31 cellular contexts compared by ENCODE assay signal in genomic region chr14:99066378-99066777, GRCh38.
DNase-seq lines count a peak whose midpoint lies in the region; ATAC-seq and TF ChIP-seq lines count a peak whose summit lies in the region.
"Had no signal": no experiment of that assay in that cellular context is flagged by ENCODE, and none has a peak within 500 bp of the region (broad histone marks: within the 10 kb centered on the region; RNA-seq: fewer than 3 reads in every experiment).

No MANE protein-coding gene starts in this region.

- H2BK5ac ChIP-seq in neuronal stem cell (ENCODE audit: low read length): no peak overlapping the region

- DNase-seq in breast epithelium (ENCODE audit: low spot score in 2 of 2) (peak in 1 of 2 donors; percentile 45), MCF 10A (ENCODE audit: unreplicated experiment) (no peak), esophagus squamous epithelium (lab: John Stamatoyannopoulos, UW) (no peak), neuronal stem cell (ENCODE audit: low spot score) (no peak), NCI-H1436 treated with DMSO at 0.1 percent for 48 hours (lab: John Stamatoyannopoulos, UW) (no peak)
- no peak for DNase-seq in activated naive CD4-positive, alpha-beta T cell treated with anti-CD3 and anti-CD28 coated beads, Interleukin-2, amount 50 U/mL, for 72 hours (ENCODE audit: low spot score in 2 of 2)
- no peak for DNase-seq in activated CD4-positive, alpha-beta T cell treated with anti-CD3 and anti-CD28 coated beads, Interleukin-2, amount 10 ng/mL, durations not matched to agents 7 days and 5 days
- DNase-seq: activated CD4-positive, alpha-beta T cell treated with anti-CD3 and anti-CD28 coated beads for 1 hour; activated CD8-positive, alpha-beta T cell treated with anti-CD3 and anti-CD28 coated beads for 36 hours; activated naive CD4-positive, alpha-beta T cell treated with anti-CD3 and anti-CD28 coated beads, Interleukin-2, amount 10 ng/mL, durations not matched to agents 7 days and 5 days; amniotic stem cell; brain microvascular endothelial cell; DMS79 treated with DMSO at 0.1 percent for 48 hours; dorsolateral prefrontal cortex; HFFc6; hippocampal formation; left lung; mesendoderm; NCI-H1092; NCI-H1694 treated with DMSO at 0.1 percent for 48 hours; NCI-H2171 treated with DMSO at 0.1 percent for 48 hours; NCI-H510A treated with DMSO at 0.1 percent for 48 hours; nucleus accumbens; PC-3; SHP77; stimulated activated CD4-positive, alpha-beta T cell treated with anti-CD3 and anti-CD28 coated beads, Interleukin-15, amount 100 ng/mL, for 24 hours; stimulated activated CD4-positive, alpha-beta T cell treated with anti-CD3 and anti-CD28 coated beads, Interleukin-4, amount 100 ng/mL, for 4 hours; trophoblast cell had no signal

- TF ChIP-seq POLR2A in breast epithelium (IDR thresholded peaks at IDR 0.05): no peak
- TF ChIP-seq POLR2A in esophagus squamous epithelium (IDR thresholded peaks at IDR 0.05): no peak

- no peak overlapping the region for H4K8ac ChIP-seq in neuronal stem cell (ENCODE audit: low read depth, low read length)

- no peak overlapping the region for H3K9ac ChIP-seq in neuronal stem cell (ENCODE audit: low read depth, low read length, poor library complexity)

- no peak overlapping the region for H2AK5ac ChIP-seq in neuronal stem cell (ENCODE audit: low read depth, low read length)

- peak overlapping the region; percentile 75 to 82 for H3K27ac ChIP-seq in breast epithelium
- peak overlapping the region; percentile 53 to 89 (median 60) for H3K27ac ChIP-seq in esophagus squamous epithelium
- H3K27ac ChIP-seq in neuronal stem cell (replicated peaks; ENCODE audit: low read length): no peak overlapping the region
- H3K27ac ChIP-seq: brain microvascular endothelial cell, dorsolateral prefrontal cortex, left lung had no signal

- H2BK120ac ChIP-seq in neuronal stem cell (ENCODE audit: low read depth, low read length): no peak overlapping the region

- no peaks in the 10 kb centered on the region for H3K36me3 Mint-ChIP-seq in MCF 10A (ENCODE audit: insufficient read depth, unreplicated experiment)
- peaks cover 0 to 11% of the 10 kb centered on the region in 2 donors for H3K36me3 Mint-ChIP-seq in activated naive CD4-positive, alpha-beta T cell treated with anti-CD3 and anti-CD28 coated beads, Interleukin-2, amount 50 U/mL, for 72 hours
- H3K36me3 Mint-ChIP-seq in activated CD4-positive, alpha-beta T cell treated with anti-CD3 and anti-CD28 coated beads, Interleukin-2, amount 10 ng/mL, durations not matched to agents 7 days and 5 days (ENCODE audit: low read depth): no peaks in the 10 kb centered on the region
- H3K36me3 Mint-ChIP-seq: activated naive CD4-positive, alpha-beta T cell treated with anti-CD3 and anti-CD28 coated beads, Interleukin-2, amount 10 ng/mL, durations not matched to agents 7 days and 5 days had no signal

- H3K4me1 Mint-ChIP-seq in MCF 10A (ENCODE audit: insufficient read depth, unreplicated experiment): peaks cover 17% of the 10 kb centered on the region
- H3K4me1 Mint-ChIP-seq in activated CD4-positive, alpha-beta T cell treated with anti-CD3 and anti-CD28 coated beads, Interleukin-2, amount 10 ng/mL, durations not matched to agents 7 days and 5 days: no peaks in the 10 kb centered on the region
- H3K4me1 Mint-ChIP-seq: activated naive CD4-positive, alpha-beta T cell treated with anti-CD3 and anti-CD28 coated beads, Interleukin-2, amount 10 ng/mL, durations not matched to agents 7 days and 5 days; activated T-helper 17 cell treated with anti-CD3 and anti-CD28 coated beads, Interleukin-2, amount 50 U/mL, for 72 hours had no signal

- peak overlapping the region; percentile 78 for H3K18ac ChIP-seq in neuronal stem cell (ENCODE audit: low read length)

- no peak for ATAC-seq in activated naive CD4-positive, alpha-beta T cell treated with anti-CD3 and anti-CD28 coated beads, Interleukin-2, amount 50 U/mL, for 72 hours
- ATAC-seq in HG02973 (IDR thresholded peaks at IDR 0.05; ENCODE audit: unreplicated experiment): no peak
- ATAC-seq: activated CD8-positive, alpha-beta T cell treated with anti-CD3 and anti-CD28 coated beads for 36 hours; activated T-helper 17 cell treated with anti-CD3 and anti-CD28 coated beads, Interleukin-2, amount 50 U/mL, for 72 hours; left lung; PC-3 had no signal

- no peaks in the 10 kb centered on the region for H3K79me1 ChIP-seq in neuronal stem cell (ENCODE audit: low read depth, low read length)

- H2BK15ac ChIP-seq in neuronal stem cell (ENCODE audit: low read length): no peak overlapping the region

- H2AFZ ChIP-seq in neuronal stem cell (ENCODE audit: low read length): no peak overlapping the region

- no peak overlapping the region for H3K23ac ChIP-seq in neuronal stem cell (ENCODE audit: low read depth, low read length, poor library complexity)

- intact Hi-C loops in breast epithelium (cut with DNase I; ENCODE audit: low total_unique reads): no loop called here
- intact Hi-C loops in MCF 10A (cut with micrococcal nuclease): no loop called here
- intact Hi-C loops in esophagus squamous epithelium (cut with DNase I): no loop called here

- H3K27me3 Mint-ChIP-seq in MCF 10A (ENCODE audit: insufficient read depth, unreplicated experiment): no peaks in the 10 kb centered on the region
- H3K27me3 Mint-ChIP-seq in activated CD4-positive, alpha-beta T cell treated with anti-CD3 and anti-CD28 coated beads, Interleukin-2, amount 10 ng/mL, durations not matched to agents 7 days and 5 days: no peaks in the 10 kb centered on the region
- H3K27me3 Mint-ChIP-seq: activated CD8-positive, alpha-beta T cell treated with anti-CD3 and anti-CD28 coated beads for 36 hours; activated T-helper 17 cell treated with anti-CD3 and anti-CD28 coated beads, Interleukin-2, amount 50 U/mL, for 72 hours had no signal

- POLR2A ChIA-PET in MCF 10A (lab: Yijun Ruan, JAX): no interaction called here
- POLR2A ChIA-PET in activated CD4-positive, alpha-beta T cell treated with anti-CD3 and anti-CD28 coated beads, Interleukin-2, amount 10 ng/mL, durations not matched to agents 7 days and 5 days (lab: Charles Lee): interaction anchor here (0.6 kb wide), 1 partner anchor 112 kb away, joined by 3 read pairs; no protein-coding TSS in a partner anchor

- H3K9me3 ChIP-seq in breast epithelium (peaks cover 7% of the 10 kb centered on the region in 2 donors), esophagus squamous epithelium (peaks cover 0 to 6% (median 0%) of the 10 kb centered on the region in 3 donors), neuronal stem cell (replicated peaks in 1 of 2; ENCODE audit: control insufficient read depth in 2 of 2, insufficient read depth in 1 of 2, low read depth in 1 of 2, low read length in 2 of 2) (no peaks in the 10 kb centered on the region)

- H2BK12ac ChIP-seq in neuronal stem cell (ENCODE audit: low read length): no peak overlapping the region

- TF ChIP-seq CTCF in breast epithelium (IDR thresholded peaks at IDR 0.05): no peak
- TF ChIP-seq CTCF in MCF 10A (IDR thresholded peaks at IDR 0.05; ENCODE audit: unreplicated experiment): no peak
- peak in 3 of 6 experiments; percentile 9 to 41 (median 22) for TF ChIP-seq CTCF in esophagus squamous epithelium (IDR thresholded peaks at IDR 0.05)

- H4K91ac ChIP-seq in neuronal stem cell (ENCODE audit: low read depth, low read length, poor library complexity): no peak overlapping the region

- no peak overlapping the region for H3K14ac ChIP-seq in neuronal stem cell (ENCODE audit: low read length)

- H3K27ac Mint-ChIP-seq in MCF 10A (ENCODE audit: low read depth, unreplicated experiment): no peak overlapping the region
- peak overlapping the region in 1 of 2 donors; percentile 69 for H3K27ac Mint-ChIP-seq in activated naive CD4-positive, alpha-beta T cell treated with anti-CD3 and anti-CD28 coated beads, Interleukin-2, amount 50 U/mL, for 72 hours
- H3K27ac Mint-ChIP-seq in activated CD4-positive, alpha-beta T cell treated with anti-CD3 and anti-CD28 coated beads, Interleukin-2, amount 10 ng/mL, durations not matched to agents 7 days and 5 days: no peak overlapping the region
- H3K27ac Mint-ChIP-seq: activated CD8-positive, alpha-beta T cell treated with anti-CD3 and anti-CD28 coated beads for 36 hours; activated naive CD4-positive, alpha-beta T cell treated with anti-CD3 and anti-CD28 coated beads, Interleukin-2, amount 10 ng/mL, durations not matched to agents 7 days and 5 days; activated T-helper 17 cell treated with anti-CD3 and anti-CD28 coated beads, Interleukin-2, amount 50 U/mL, for 72 hours; HFFc6 had no signal

- BruUV-seq in MCF 10A (replicated peaks; lab: Mats Ljungman, UMichigan): no TSS peak

- H3K36me3 ChIP-seq in breast epithelium (no peaks in the 10 kb centered on the region), esophagus squamous epithelium (no peaks in the 10 kb centered on the region), neuronal stem cell (replicated peaks in 1 of 2; ENCODE audit: control insufficient read depth in 2 of 2, insufficient read depth in 2 of 2, low read length in 2 of 2) (no peaks in the 10 kb centered on the region)
- H3K36me3 ChIP-seq: brain microvascular endothelial cell, left lung had no signal

- H3K9me3 Mint-ChIP-seq in MCF 10A (ENCODE audit: unreplicated experiment): peaks cover 7% of the 10 kb centered on the region
- H3K9me3 Mint-ChIP-seq in activated naive CD4-positive, alpha-beta T cell treated with anti-CD3 and anti-CD28 coated beads, Interleukin-2, amount 50 U/mL, for 72 hours: peaks cover 0 to 4% of the 10 kb centered on the region in 2 donors
- H3K9me3 Mint-ChIP-seq in activated CD4-positive, alpha-beta T cell treated with anti-CD3 and anti-CD28 coated beads, Interleukin-2, amount 10 ng/mL, durations not matched to agents 7 days and 5 days: peaks cover 10% of the 10 kb centered on the region
- H3K9me3 Mint-ChIP-seq: activated naive CD4-positive, alpha-beta T cell treated with anti-CD3 and anti-CD28 coated beads, Interleukin-2, amount 10 ng/mL, durations not matched to agents 7 days and 5 days; activated T-helper 17 cell treated with anti-CD3 and anti-CD28 coated beads, Interleukin-2, amount 50 U/mL, for 72 hours had no signal

- H3K4ac ChIP-seq in neuronal stem cell (ENCODE audit: low read length): no peak overlapping the region

- no peak overlapping the region for H3K4me3 Mint-ChIP-seq in MCF 10A (ENCODE audit: unreplicated experiment)
- H3K4me3 Mint-ChIP-seq in activated CD4-positive, alpha-beta T cell treated with anti-CD3 and anti-CD28 coated beads, Interleukin-2, amount 10 ng/mL, durations not matched to agents 7 days and 5 days: no peak overlapping the region
- H3K4me3 Mint-ChIP-seq: activated CD8-positive, alpha-beta T cell treated with anti-CD3 and anti-CD28 coated beads for 36 hours; activated naive CD4-positive, alpha-beta T cell treated with anti-CD3 and anti-CD28 coated beads, Interleukin-2, amount 10 ng/mL, durations not matched to agents 7 days and 5 days; activated T-helper 17 cell treated with anti-CD3 and anti-CD28 coated beads, Interleukin-2, amount 50 U/mL, for 72 hours; CD14-positive monocyte; HFFc6 had no signal

- CTCF ChIA-PET in MCF 10A (lab: Yijun Ruan, JAX): no interaction called here
- CTCF ChIA-PET in activated CD4-positive, alpha-beta T cell treated with anti-CD3 and anti-CD28 coated beads, Interleukin-2, amount 10 ng/mL, durations not matched to agents 7 days and 5 days (lab: Charles Lee): no interaction called here

- H3K27me3 ChIP-seq in breast epithelium (no peaks in the 10 kb centered on the region), esophagus squamous epithelium (no peaks in the 10 kb centered on the region), neuronal stem cell (ENCODE audit: control insufficient read depth in 3 of 3, insufficient read depth in 3 of 3, low read depth in 1 of 3, low read length in 3 of 3) (no peaks in the 10 kb centered on the region)
- H3K27me3 ChIP-seq: brain microvascular endothelial cell had no signal

- no peak overlapping the region for H3K4me2 ChIP-seq in neuronal stem cell (ENCODE audit: insufficient read depth, low read length, poor library complexity, severe bottlenecking)

- no peak overlapping the region for H3K4me3 ChIP-seq in breast epithelium
- no peak overlapping the region for H3K4me3 ChIP-seq in esophagus squamous epithelium
- no peak overlapping the region for H3K4me3 ChIP-seq in neuronal stem cell (ENCODE audit: low read length in 2 of 2)
- H3K4me3 ChIP-seq: dorsolateral prefrontal cortex, left lung had no signal

- H3K4me1 ChIP-seq in breast epithelium (peaks cover 0 to 6% of the 10 kb centered on the region in 2 donors), esophagus squamous epithelium (peaks cover 3 to 38% (median 9%) of the 10 kb centered on the region in 3 donors), neuronal stem cell (ENCODE audit: control insufficient read depth in 2 of 2, insufficient read depth in 1 of 2, low read depth in 1 of 2, low read length in 2 of 2) (peaks cover 0 to 2% of the 10 kb centered on the region in 2 donors)
- H3K4me1 ChIP-seq: left lung had no signal

- WGBS in esophagus squamous epithelium, 2 donors: 38 to 100% methylated on average over 1 to 3 of the region's 23 CpGs
- no CpG with 5 or more reads among the region's 23 CpGs for WGBS in neuronal stem cell (ENCODE audit: extremely low coverage in 2 of 2, insufficient read length in 2 of 2, insufficient replicate concordance in 1 of 2), 2 donors
